In the genomic region with DNA sequence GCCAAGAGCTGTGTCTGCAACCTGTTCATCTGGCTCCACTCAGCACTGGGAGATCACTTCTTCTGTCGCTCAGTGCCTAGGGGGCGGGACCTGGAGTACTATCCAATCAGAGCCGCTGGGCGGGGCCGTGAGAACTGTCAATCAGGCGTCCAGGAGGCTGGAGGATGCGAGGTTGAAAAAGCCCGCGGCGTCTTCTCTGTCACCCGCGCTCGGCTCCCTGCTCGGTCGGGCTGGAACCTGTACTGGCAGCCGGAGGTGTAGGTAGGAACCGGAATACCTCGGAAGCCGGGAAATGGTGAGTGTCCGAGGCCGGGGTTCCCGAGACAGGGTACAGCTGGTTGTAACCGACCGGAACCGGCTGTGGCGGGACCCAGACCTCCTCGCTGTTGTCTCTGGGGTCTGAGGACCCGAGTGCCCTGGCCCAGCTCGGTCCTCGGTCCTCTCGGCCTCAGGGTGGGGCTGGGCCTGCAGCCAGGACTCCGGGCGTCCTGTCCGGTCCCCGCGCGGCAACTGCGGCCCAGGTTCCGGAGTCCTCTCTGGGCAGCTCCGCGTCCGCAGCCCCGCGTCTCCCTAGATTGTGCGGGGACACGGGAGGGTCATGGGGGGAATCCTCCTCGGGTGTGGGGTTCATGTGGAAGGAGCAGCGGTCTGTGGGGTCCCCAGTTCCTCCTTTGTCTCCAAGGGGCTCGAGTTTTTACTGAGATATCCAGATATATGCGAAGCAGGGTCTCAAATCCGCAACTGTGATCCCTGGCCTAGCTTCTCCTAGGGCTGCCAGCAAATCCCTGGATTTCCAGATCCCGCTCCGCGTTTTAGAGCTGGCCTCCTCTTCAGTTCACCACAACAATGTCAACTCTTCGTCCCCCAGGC, we compare ENCODE assay signal across 1 cellular context.
TF ChIP-seq lines count a peak whose summit lies in the region.

No MANE protein-coding gene starts in this region.

TF ChIP-seq in IMR-90, 13 proteins besides CTCF, POLR2A, EP300 and RAD21:
- TF ChIP-seq MAZ (IDR thresholded peaks at IDR 0.05; ENCODE audit: borderline replicate concordance, low read depth, low read length) (no peak), MXI1 (IDR thresholded peaks at IDR 0.05; ENCODE audit: borderline replicate concordance, low read depth, low read length) (peak; percentile 59; the same call in 1 of the 2 replicates)
